Comparison of ENCODE assay signal across 24 cellular contexts in genomic region chr20:15965165-15965564, GRCh38.
DNase-seq lines count a peak whose midpoint lies in the region; ATAC-seq, FAIRE-seq and TF ChIP-seq lines count a peak whose summit lies in the region.
"Had no signal": no experiment of that assay in that cellular context is flagged by ENCODE, and none has a peak within 500 bp of the region (broad histone marks: within the 10 kb centered on the region; RNA-seq: fewer than 3 reads in every experiment).

No MANE protein-coding gene starts in this region.

- H3K4me3 ChIP-seq in RWPE2 (ENCODE audit: severe bottlenecking) (no peak overlapping the region), WERI-Rb-1 (ENCODE audit: low read depth, low read length) (no peak overlapping the region)
- H3K4me3 ChIP-seq: A549; BLaER1 treated with 17β-estradiol and CSF1 and Interleukin-3, amounts not matched to agents 10 nM and 100 nM; HAP-1 had no signal

- TF ChIP-seq CTCF in RWPE2 (IDR thresholded peaks at IDR 0.05; ENCODE audit: poor library complexity, severe bottlenecking) (no peak), WERI-Rb-1 (IDR thresholded peaks at IDR 0.05; ENCODE audit: low read depth, low read length) (no peak)

- H3K9me3 ChIP-seq in RWPE2 (ENCODE audit: severe bottlenecking) (no peaks in the 10 kb centered on the region), WERI-Rb-1 (ENCODE audit: severe bottlenecking) (no peaks in the 10 kb centered on the region)
- H3K9me3 ChIP-seq: A549, BE2C, HAP-1 had no signal

- peak; percentile 2 for DNase-seq in GM04504 (ENCODE audit: low read depth)
- no peak for DNase-seq in RWPE2 (ENCODE audit: low spot score)
- no peak for DNase-seq in WERI-Rb-1
- DNase-seq: 8988T; ACHN; AML-193; BE2C; CD4-positive, alpha-beta T cell; CD8-positive, alpha-beta memory T cell; DMS 273 treated with DMSO at 0.1 percent for 48 hours; DMS79; EL; GDM1; GOT3; HFFc6 had no signal

- H3K27me3 ChIP-seq in RWPE2 (ENCODE audit: insufficient read depth, poor library complexity, severe bottlenecking) (no peaks in the 10 kb centered on the region), WERI-Rb-1 (ENCODE audit: insufficient read depth, low read depth, severe bottlenecking) (no peaks in the 10 kb centered on the region)
- H3K27me3 ChIP-seq: BE2C; BLaER1 treated with 17β-estradiol and CSF1 and Interleukin-3, amounts not matched to agents 10 nM and 100 nM had no signal

- ATAC-seq in RWPE2 (ENCODE audit: low read depth), result peak; percentile 51; the same call in 1 of the 3 replicates
- ATAC-seq in HG02852 (IDR thresholded peaks at IDR 0.05; ENCODE audit: unreplicated experiment), result no peak
- ATAC-seq in GM18909 (IDR thresholded peaks at IDR 0.05; ENCODE audit: poor library complexity, unreplicated experiment), result no peak
- ATAC-seq: A549 had no signal

- no peaks in the 10 kb centered on the region for H3K36me3 ChIP-seq in RWPE2 (ENCODE audit: low read depth)
- no peaks in the 10 kb centered on the region for H3K36me3 ChIP-seq in WERI-Rb-1
- H3K36me3 ChIP-seq: BE2C, HAP-1 had no signal

- FAIRE-seq in islet of Langerhans (lab: Jason Lieb, UNC), result peak; percentile 85
- FAIRE-seq: A549, D721Med, GM18507, H54 had no signal

- H3K4me1 ChIP-seq in RWPE2 (ENCODE audit: insufficient read depth, poor library complexity, severe bottlenecking), result no peaks in the 10 kb centered on the region
- H3K4me1 ChIP-seq: A549; BLaER1 treated with 17β-estradiol and CSF1 and Interleukin-3, amounts not matched to agents 10 nM and 100 nM; HAP-1 had no signal

- H3K27ac ChIP-seq in RWPE2 (ENCODE audit: poor library complexity, severe bottlenecking) (no peak overlapping the region), WERI-Rb-1 (no peak overlapping the region)
- H3K27ac ChIP-seq: A549; BLaER1 treated with 17β-estradiol and CSF1 and Interleukin-3, amounts not matched to agents 10 nM and 100 nM had no signal
